1 cellular context compared by ENCODE assay signal in genomic region chr19:33477781-33478180, GRCh38.
TF ChIP-seq lines count a peak whose summit lies in the region.

No MANE protein-coding gene starts in this region.

TF ChIP-seq in IMR-90, 13 proteins besides CTCF, POLR2A, EP300 and RAD21 (continued from another document):
- TF ChIP-seq USF2 (IDR thresholded peaks at IDR 0.05; ENCODE audit: low read depth, low read length) = no peak
- TF ChIP-seq MAZ (IDR thresholded peaks at IDR 0.05; ENCODE audit: borderline replicate concordance, low read depth, low read length) = no peak
- no peak for TF ChIP-seq ELK1 (IDR thresholded peaks at IDR 0.05; ENCODE audit: borderline replicate concordance, low read depth, low read length)
- no peak for TF ChIP-seq RFX5 (IDR thresholded peaks at IDR 0.05; ENCODE audit: low read depth, low read length)
- TF ChIP-seq FOS (IDR thresholded peaks at IDR 0.05; ENCODE audit: low read depth, low read length) = no peak
- TF ChIP-seq NFE2L2 (IDR thresholded peaks at IDR 0.05; ENCODE audit: low read depth, low read length) = no peak
- no peak for TF ChIP-seq BHLHE40 (IDR thresholded peaks at IDR 0.05; ENCODE audit: low read depth, low read length)
- no peak for TF ChIP-seq SMC3 (IDR thresholded peaks at IDR 0.05; ENCODE audit: low read depth, low read length)
- TF ChIP-seq RCOR1 (IDR thresholded peaks at IDR 0.05; ENCODE audit: insufficient replicate concordance, low read length) = no peak
